Comparison of ENCODE assay signal across 18 cellular contexts in genomic region chr1:64757213-64757612, GRCh38.
"Had no signal": no experiment of that assay in that cellular context is flagged by ENCODE, and none has a peak within 500 bp of the region (broad histone marks: within the 10 kb centered on the region; RNA-seq: fewer than 3 reads in every experiment).

No MANE protein-coding gene starts in this region.

- H3K9me3 ChIP-seq: thoracic aorta had no signal

- H3K27me3 ChIP-seq: brain microvascular endothelial cell, right lobe of liver had no signal

- H3K27ac ChIP-seq: brain microvascular endothelial cell, right lobe of liver, thoracic aorta had no signal

- ATAC-seq: activated CD4-positive, CD25-positive, alpha-beta regulatory T cell treated with anti-CD3 and anti-CD28 coated beads, Interleukin-2, amount 50 U/mL, for 24 hours; activated CD8-positive, alpha-beta T cell treated with anti-CD3 and anti-CD28 coated beads, Interleukin-2, amount 10 ng/mL, durations not matched to agents 7 days and 5 days; left lobe of liver; right lobe of liver; stimulated activated memory B cell treated with anti-CD40 and anti-IgM and Interleukin-4, amounts not matched to agents 10 μg/mL and 1 μg/mL and 100 μg/mL, for 72 hours had no signal

- H3K4me1 ChIP-seq: right lobe of liver had no signal

- H3K4me3 ChIP-seq: coronary artery, right lobe of liver, smooth muscle cell, thoracic aorta had no signal

- H3K36me3 ChIP-seq: brain microvascular endothelial cell, right lobe of liver, thoracic aorta had no signal

- DNase-seq: activated CD4-positive, alpha-beta T cell treated with anti-CD3 and anti-CD28 coated beads, Interleukin-2, amount 10 ng/mL, durations not matched to agents 7 days and 5 days; activated CD8-positive, alpha-beta T cell treated with anti-CD3 and anti-CD28 coated beads, Interleukin-2, amount 10 ng/mL, durations not matched to agents 7 days and 5 days; activated naive CD4-positive, alpha-beta T cell treated with Interleukin-2 at 50 U/mL for 16 hours; activated naive CD8-positive, alpha-beta T cell treated with anti-CD3 and anti-CD28 coated beads, Interleukin-2, amount 10 ng/mL, durations not matched to agents 7 days and 5 days; activated T-cell treated with anti-CD3 and anti-CD28 coated beads, Interleukin-2, amount 50 U/mL, for 24 hours; anterior cingulate cortex; brain microvascular endothelial cell; hippocampal formation; mammary epithelial cell; midbrain; right lobe of liver; stimulated activated CD4-positive, alpha-beta T cell treated with anti-CD3 and anti-CD28 coated beads, Interleukin-4, amount 100 ng/mL, for 4 hours had no signal
